Comparison of ENCODE assay signal across 13 cellular contexts in genomic region chr9:105216440-105217178, GRCh38. TPM values are rescaled to one million over a fixed set of nuclear protein-coding genes. Genes with fewer than 3 reads are reported as not detected.
A peak's percentile ranks its signal among the peaks of the same experiment; 100 is the strongest.
DNase-seq lines count a peak whose midpoint lies in the region; ATAC-seq, FAIRE-seq and TF ChIP-seq lines count a peak whose summit lies in the region.
"Had no signal": no experiment of that assay in that cellular context is flagged by ENCODE, and none has a peak within 500 bp of the region (broad histone marks: within the 10 kb centered on the region; RNA-seq: fewer than 3 reads in every experiment).

No MANE protein-coding gene starts in this region.

- H3K27me3 ChIP-seq in OCI-LY1 (ENCODE audit: insufficient read depth, low read length) = no peaks in the 10 kb centered on the region
- H3K27me3 ChIP-seq in parathyroid adenoma (ENCODE audit: control insufficient read depth, insufficient read depth, low read length) = no peaks in the 10 kb centered on the region
- H3K27me3 ChIP-seq: BLaER1, body of pancreas had no signal

- FAIRE-seq in RCC 7860 (lab: Jason Lieb, UNC) = no peak
- FAIRE-seq: GM18507 had no signal

- H2AFZ ChIP-seq in OCI-LY1 (ENCODE audit: low read length) = no peak overlapping the region
- peak overlapping the region; percentile 28 for H2AFZ ChIP-seq in parathyroid adenoma

- H3K9me3 ChIP-seq in OCI-LY1 (ENCODE audit: low read length) (no peaks in the 10 kb centered on the region), parathyroid adenoma (ENCODE audit: control insufficient read depth, low read length) (no peaks in the 10 kb centered on the region)
- H3K9me3 ChIP-seq: BLaER1, body of pancreas, prostate gland had no signal

- no peaks in the 10 kb centered on the region for H4K20me1 ChIP-seq in OCI-LY1 (ENCODE audit: insufficient read depth, low read length)
- H4K20me1 ChIP-seq: BLaER1 had no signal

- H3K4me3 ChIP-seq in OCI-LY1 (ENCODE audit: low read depth, low read length, poor library complexity, severe bottlenecking) (no peak overlapping the region), fibroblast of mammary gland (ENCODE audit: control insufficient read depth, low read depth, low read length) (no peak overlapping the region), parathyroid adenoma (ENCODE audit: low read depth, low read length) (no peak overlapping the region)
- H3K4me3 ChIP-seq: BLaER1, body of pancreas, prostate gland had no signal

- TF ChIP-seq CTCF in OCI-LY1 (IDR thresholded peaks at IDR 0.05; ENCODE audit: low read length) (no peak), fibroblast of mammary gland (conservative IDR thresholded peaks at IDR 0.05; ENCODE audit: control insufficient read depth, insufficient read depth, low read depth, low read length) (no peak), parathyroid adenoma (IDR thresholded peaks at IDR 0.05) (no peak)

- H3K36me3 ChIP-seq in OCI-LY1 (ENCODE audit: insufficient read depth, low read length) = no peaks in the 10 kb centered on the region
- H3K36me3 ChIP-seq in parathyroid adenoma (ENCODE audit: control insufficient read depth, insufficient read depth, low read length) = no peaks in the 10 kb centered on the region
- H3K36me3 ChIP-seq: BLaER1, prostate gland had no signal

- H3K79me2 ChIP-seq in OCI-LY1 (ENCODE audit: insufficient read depth, low read length) (no peaks in the 10 kb centered on the region), parathyroid adenoma (no peaks in the 10 kb centered on the region)

- no peak for ATAC-seq in HG03442 (IDR thresholded peaks at IDR 0.05; ENCODE audit: unreplicated experiment)
- ATAC-seq: activated T-cell treated with anti-CD3 and anti-CD28 coated beads, Interleukin-2, amount 50 U/mL, for 72 hours; body of pancreas had no signal

- no peak overlapping the region for H3K27ac ChIP-seq in OCI-LY1 (ENCODE audit: low read depth, low read length, poor library complexity, severe bottlenecking)
- peak overlapping the region; percentile 65 for H3K27ac ChIP-seq in parathyroid adenoma
- H3K27ac ChIP-seq: BLaER1, body of pancreas, prostate gland had no signal

- no peaks in the 10 kb centered on the region for H3K9me2 ChIP-seq in OCI-LY1 (ENCODE audit: low read depth, low read length)

- peaks cover 21% of the 10 kb centered on the region for H3K4me1 ChIP-seq in OCI-LY1 (ENCODE audit: insufficient read depth, low read length, severe bottlenecking)
- peaks cover 20% of the 10 kb centered on the region for H3K4me1 ChIP-seq in parathyroid adenoma
- H3K4me1 ChIP-seq: BLaER1, prostate gland had no signal

- H3F3A ChIP-seq in OCI-LY1 (ENCODE audit: insufficient read depth, low read length) = no peaks in the 10 kb centered on the region

- H3K9ac ChIP-seq in OCI-LY1 (ENCODE audit: low read length) (no peak overlapping the region), parathyroid adenoma (no peak overlapping the region)
- H3K9ac ChIP-seq: BLaER1 had no signal

- DNase-seq in COR-L47 (lab: John Stamatoyannopoulos, UW) = peak; percentile 8
- DNase-seq in fibroblast of mammary gland (ENCODE audit: low read depth) = peak; percentile 35
- DNase-seq in SK-N-DZ (ENCODE audit: low spot score) = no peak
- DNase-seq in RCC 7860 (ENCODE audit: low spot score) = no peak
- no peak for DNase-seq in SHP77 (lab: John Stamatoyannopoulos, UW)
- DNase-seq: activated T-cell treated with anti-CD3 and anti-CD28 coated beads, Interleukin-2, amount 50 U/mL, for 72 hours had no signal

- H3K4me2 ChIP-seq in OCI-LY1 (ENCODE audit: low read length) = peak overlapping the region; percentile 10; the same call in 1 of the 2 replicates
- no peak overlapping the region for H3K4me2 ChIP-seq in parathyroid adenoma (ENCODE audit: low read length)
- H3K4me2 ChIP-seq: BLaER1 had no signal

RNA-seq across cellular contexts. Expression of gene SLC44A1, which starts 27.8 kb away (rescaled TPM):
- polyA plus RNA-seq in SK-N-DZ (2014; cell fraction: cytosol; rRNA removed) = 10.1 and 11.4 TPM in 2 replicates
- 3.4 and 5.2 TPM in 2 replicates for polyA plus RNA-seq in SK-N-DZ (2014; cell fraction: nucleus; rRNA removed)

Comparison
In these comparisons a context has a peak if more than half of its experiments do, and no peak if none do; other contexts are left out.
1. DNase-seq: peak in COR-L47 (single experiment) and fibroblast of mammary gland (single experiment); none in SK-N-DZ (single experiment), RCC 7860 (single experiment) and SHP77 (0 of 2).